In genomic region chr17:40399185-40399584, GRCh38 we compare ENCODE assay signal across 8 cellular contexts. TPM values are rescaled to one million over a fixed set of nuclear protein-coding genes. Genes with fewer than 3 reads are reported as not detected.
DNase-seq lines count a peak whose midpoint lies in the region; ATAC-seq and TF ChIP-seq lines count a peak whose summit lies in the region.

No MANE protein-coding gene starts in this region.

- DNase-seq in CD1c-positive myeloid dendritic cell (ENCODE audit: extremely low spot score) (peak; percentile 69), GM23338 (ENCODE audit: low spot score) (peak; percentile 73), OCI-M1 (lab: John Stamatoyannopoulos, UW) (peak; percentile 80), dermis microvascular lymphatic vessel endothelial cell (ENCODE audit: low read depth in 2 of 2) (peak; percentile 60 to 74), mesothelial cell of epicardium (ENCODE audit: low spot score in 2 of 2, unreplicated experiment in 2 of 2) (no peak)

- no peaks in the 10 kb centered on the region for H3K4me1 Mint-ChIP-seq in GM23338
- H3K4me1 Mint-ChIP-seq in mesothelial cell of epicardium, result no peaks in the 10 kb centered on the region

- H3K27me3 Mint-ChIP-seq in GM23338 (ENCODE audit: insufficient read depth, low read depth, poor library complexity) (peaks cover 4% of the 10 kb centered on the region), mesothelial cell of epicardium (ENCODE audit: low read depth) (no peaks in the 10 kb centered on the region)

- no peak overlapping the region for H3K27ac ChIP-seq in GM23338 (ENCODE audit: low read depth)

- H3K4me3 ChIP-seq in GM23338, result no peak overlapping the region

- H3K4me3 Mint-ChIP-seq in GM23338 (no peak overlapping the region), mesothelial cell of epicardium (no peak overlapping the region)

- no peaks in the 10 kb centered on the region for H3K79me2 ChIP-seq in GM23338 (replicated peaks; ENCODE audit: insufficient read depth)

- H3K9me3 Mint-ChIP-seq in GM23338, result no peaks in the 10 kb centered on the region
- H3K9me3 Mint-ChIP-seq in mesothelial cell of epicardium, result no peaks in the 10 kb centered on the region

- no peaks in the 10 kb centered on the region for H3K9me2 ChIP-seq in GM23338 (ENCODE audit: insufficient read depth)

- peaks cover 19% of the 10 kb centered on the region; the same call in 1 of the 2 replicates for H3F3A ChIP-seq in GM23338 (replicated peaks; ENCODE audit: low read depth)

- ATAC-seq in GM23338, result peak; percentile 54
- ATAC-seq in GM21723 (IDR thresholded peaks at IDR 0.05; ENCODE audit: unreplicated experiment), result no peak
- no peak for ATAC-seq in HG02970 (IDR thresholded peaks at IDR 0.05; ENCODE audit: low FRiP score, unreplicated experiment)
- no peak for ATAC-seq in HG03442 (IDR thresholded peaks at IDR 0.05; ENCODE audit: unreplicated experiment)

- H3K4me1 ChIP-seq in GM23338 (ENCODE audit: insufficient read depth), result no peaks in the 10 kb centered on the region

- H4K20me1 ChIP-seq in GM23338 (replicated peaks; ENCODE audit: insufficient read depth), result peaks cover 6% of the 10 kb centered on the region; the same call in 1 of the 2 replicates

- no peaks in the 10 kb centered on the region for H3K27me3 ChIP-seq in GM23338 (ENCODE audit: insufficient read depth)

- no peak overlapping the region for H3K27ac Mint-ChIP-seq in GM23338
- H3K27ac Mint-ChIP-seq in mesothelial cell of epicardium, result no peak overlapping the region

- H3K4me2 ChIP-seq in GM23338, result no peak overlapping the region

- peaks cover 99% of the 10 kb centered on the region for H3K36me3 ChIP-seq in GM23338 (ENCODE audit: insufficient read depth)

- H3K36me3 Mint-ChIP-seq in GM23338 (ENCODE audit: low read depth), result peaks cover 98% of the 10 kb centered on the region
- peaks cover 20% of the 10 kb centered on the region for H3K36me3 Mint-ChIP-seq in mesothelial cell of epicardium

- no peak overlapping the region for H2AFZ ChIP-seq in GM23338

- TF ChIP-seq CTCF in GM23338 (conservative IDR thresholded peaks at IDR 0.05; ENCODE audit: low read depth in 2 of 2) (peak; percentile 46 to 54), mesothelial cell of epicardium (IDR thresholded peaks at IDR 0.05; ENCODE audit: unreplicated experiment) (peak; percentile 64)

TF ChIP-seq in GM23338, 12 proteins besides CTCF, POLR2A, EP300 and RAD21 (continues in another document):
- TF ChIP-seq STAT1 (IDR thresholded peaks at IDR 0.05; ENCODE audit: unreplicated experiment) (no peak), ZNF114 (CRISPR knock-in tag; IDR thresholded peaks at IDR 0.05) (no peak), EZH2phosphoT487 (IDR thresholded peaks at IDR 0.05; ENCODE audit: unreplicated experiment) (no peak), ZNF331 (CRISPR knock-in tag; IDR thresholded peaks at IDR 0.05; ENCODE audit: low read depth) (no peak), REST (IDR thresholded peaks at IDR 0.05; ENCODE audit: unreplicated experiment) (no peak), JUNB (IDR thresholded peaks at IDR 0.05; ENCODE audit: unreplicated experiment) (no peak), CREB1 (CRISPR knock-in tag; IDR thresholded peaks at IDR 0.05; ENCODE audit: low read depth) (no peak), NANOG (IDR thresholded peaks at IDR 0.05; ENCODE audit: borderline replicate concordance) (no peak), ETS1 (IDR thresholded peaks at IDR 0.05) (no peak), POLR2AphosphoS5 (IDR thresholded peaks at IDR 0.05; ENCODE audit: low read depth) (no peak)

RNA-seq across cellular contexts. Expression of gene TOP2A, which starts 18.5 kb away (rescaled TPM):
- total RNA-seq in GM23338 (2014; rRNA removed; shearing (Covaris generic)), result 258 and 263 TPM in 2 replicates
- polyA plus RNA-seq in GM23338 (2016; fragmentation: Nextera tagmentation; extraction: Ambion mirVana), result 442 and 485 TPM in 2 replicates
- total RNA-seq in dermis microvascular lymphatic vessel endothelial cell (27.7 and 65.5 TPM in 2 replicates), mesothelial cell of epicardium (79.4 to 91.0 TPM (median 85.3 TPM) in 3 replicates)

RNA-seq across cellular contexts. Expression of gene GJD3, which starts 34.6 kb away (rescaled TPM):
- 1.4 and 2.8 TPM in 2 replicates for total RNA-seq in GM23338 (2014; rRNA removed; shearing (Covaris generic))
- polyA plus RNA-seq in GM23338 (2016; fragmentation: Nextera tagmentation; extraction: Ambion mirVana), result not detected in 2 replicates
- total RNA-seq in dermis microvascular lymphatic vessel endothelial cell (1.8 and 3.7 TPM in 2 replicates), mesothelial cell of epicardium (0.27 TPM in 1 of 3 replicates, not detected in the others)

RNA-seq across cellular contexts. Expression of gene IGFBP4, which starts 44.1 kb away (rescaled TPM):
- 78.9 and 87.2 TPM in 2 replicates for total RNA-seq in GM23338 (2014; rRNA removed; shearing (Covaris generic))
- polyA plus RNA-seq in GM23338 (2016; fragmentation: Nextera tagmentation; extraction: Ambion mirVana), result 37.6 and 38.7 TPM in 2 replicates
- total RNA-seq in dermis microvascular lymphatic vessel endothelial cell (189 and 415 TPM in 2 replicates), mesothelial cell of epicardium (106 to 111 TPM (median 108 TPM) in 3 replicates)

Comparison
In these comparisons a context has a peak if more than half of its experiments do, and no peak if none do; other contexts are left out.
1. DNase-seq: peak in CD1c-positive myeloid dendritic cell (single experiment), GM23338 (single experiment), OCI-M1 (single experiment) and dermis microvascular lymphatic vessel endothelial cell (2 of 2); none in mesothelial cell of epicardium (0 of 2).